ENCODE assay signal across 1 cellular context in the genomic region with DNA sequence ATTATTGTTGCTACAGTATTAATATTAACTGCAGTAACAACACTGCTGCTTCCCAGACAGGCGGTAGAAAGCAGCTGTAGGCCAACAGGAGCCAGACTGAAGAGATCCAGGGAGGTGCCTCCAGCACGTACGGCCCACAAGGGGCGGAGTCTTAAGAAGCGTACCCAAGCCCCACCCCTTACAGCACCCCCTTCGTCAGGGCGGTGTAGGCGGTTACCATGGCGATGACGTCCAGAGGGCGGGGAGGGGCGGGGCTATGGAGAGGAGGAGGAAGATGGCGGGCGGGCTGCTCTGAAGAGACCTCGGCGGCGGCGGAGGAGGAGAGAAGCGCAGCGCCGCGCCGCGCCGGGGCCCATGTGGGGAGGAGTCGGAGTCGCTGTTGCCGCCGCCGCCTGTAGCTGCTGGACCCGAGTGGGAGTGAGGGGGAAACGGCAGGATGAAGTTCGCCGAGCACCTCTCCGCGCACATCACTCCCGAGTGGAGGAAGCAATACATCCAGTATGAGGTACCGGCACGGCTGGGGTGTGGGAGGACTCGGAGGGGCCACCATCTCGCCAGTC.
TF ChIP-seq lines count a peak whose summit lies in the region.

A gene (plus strand): TSS at position 257 of the 560 bp plus-strand sequence. CDS start 180 bp downstream, at position 437.

TF ChIP-seq in K562, 482 proteins besides CTCF, POLR2A, EP300 and RAD21 (continued from another document and continues in another):
- TF ChIP-seq, protein P1, sequence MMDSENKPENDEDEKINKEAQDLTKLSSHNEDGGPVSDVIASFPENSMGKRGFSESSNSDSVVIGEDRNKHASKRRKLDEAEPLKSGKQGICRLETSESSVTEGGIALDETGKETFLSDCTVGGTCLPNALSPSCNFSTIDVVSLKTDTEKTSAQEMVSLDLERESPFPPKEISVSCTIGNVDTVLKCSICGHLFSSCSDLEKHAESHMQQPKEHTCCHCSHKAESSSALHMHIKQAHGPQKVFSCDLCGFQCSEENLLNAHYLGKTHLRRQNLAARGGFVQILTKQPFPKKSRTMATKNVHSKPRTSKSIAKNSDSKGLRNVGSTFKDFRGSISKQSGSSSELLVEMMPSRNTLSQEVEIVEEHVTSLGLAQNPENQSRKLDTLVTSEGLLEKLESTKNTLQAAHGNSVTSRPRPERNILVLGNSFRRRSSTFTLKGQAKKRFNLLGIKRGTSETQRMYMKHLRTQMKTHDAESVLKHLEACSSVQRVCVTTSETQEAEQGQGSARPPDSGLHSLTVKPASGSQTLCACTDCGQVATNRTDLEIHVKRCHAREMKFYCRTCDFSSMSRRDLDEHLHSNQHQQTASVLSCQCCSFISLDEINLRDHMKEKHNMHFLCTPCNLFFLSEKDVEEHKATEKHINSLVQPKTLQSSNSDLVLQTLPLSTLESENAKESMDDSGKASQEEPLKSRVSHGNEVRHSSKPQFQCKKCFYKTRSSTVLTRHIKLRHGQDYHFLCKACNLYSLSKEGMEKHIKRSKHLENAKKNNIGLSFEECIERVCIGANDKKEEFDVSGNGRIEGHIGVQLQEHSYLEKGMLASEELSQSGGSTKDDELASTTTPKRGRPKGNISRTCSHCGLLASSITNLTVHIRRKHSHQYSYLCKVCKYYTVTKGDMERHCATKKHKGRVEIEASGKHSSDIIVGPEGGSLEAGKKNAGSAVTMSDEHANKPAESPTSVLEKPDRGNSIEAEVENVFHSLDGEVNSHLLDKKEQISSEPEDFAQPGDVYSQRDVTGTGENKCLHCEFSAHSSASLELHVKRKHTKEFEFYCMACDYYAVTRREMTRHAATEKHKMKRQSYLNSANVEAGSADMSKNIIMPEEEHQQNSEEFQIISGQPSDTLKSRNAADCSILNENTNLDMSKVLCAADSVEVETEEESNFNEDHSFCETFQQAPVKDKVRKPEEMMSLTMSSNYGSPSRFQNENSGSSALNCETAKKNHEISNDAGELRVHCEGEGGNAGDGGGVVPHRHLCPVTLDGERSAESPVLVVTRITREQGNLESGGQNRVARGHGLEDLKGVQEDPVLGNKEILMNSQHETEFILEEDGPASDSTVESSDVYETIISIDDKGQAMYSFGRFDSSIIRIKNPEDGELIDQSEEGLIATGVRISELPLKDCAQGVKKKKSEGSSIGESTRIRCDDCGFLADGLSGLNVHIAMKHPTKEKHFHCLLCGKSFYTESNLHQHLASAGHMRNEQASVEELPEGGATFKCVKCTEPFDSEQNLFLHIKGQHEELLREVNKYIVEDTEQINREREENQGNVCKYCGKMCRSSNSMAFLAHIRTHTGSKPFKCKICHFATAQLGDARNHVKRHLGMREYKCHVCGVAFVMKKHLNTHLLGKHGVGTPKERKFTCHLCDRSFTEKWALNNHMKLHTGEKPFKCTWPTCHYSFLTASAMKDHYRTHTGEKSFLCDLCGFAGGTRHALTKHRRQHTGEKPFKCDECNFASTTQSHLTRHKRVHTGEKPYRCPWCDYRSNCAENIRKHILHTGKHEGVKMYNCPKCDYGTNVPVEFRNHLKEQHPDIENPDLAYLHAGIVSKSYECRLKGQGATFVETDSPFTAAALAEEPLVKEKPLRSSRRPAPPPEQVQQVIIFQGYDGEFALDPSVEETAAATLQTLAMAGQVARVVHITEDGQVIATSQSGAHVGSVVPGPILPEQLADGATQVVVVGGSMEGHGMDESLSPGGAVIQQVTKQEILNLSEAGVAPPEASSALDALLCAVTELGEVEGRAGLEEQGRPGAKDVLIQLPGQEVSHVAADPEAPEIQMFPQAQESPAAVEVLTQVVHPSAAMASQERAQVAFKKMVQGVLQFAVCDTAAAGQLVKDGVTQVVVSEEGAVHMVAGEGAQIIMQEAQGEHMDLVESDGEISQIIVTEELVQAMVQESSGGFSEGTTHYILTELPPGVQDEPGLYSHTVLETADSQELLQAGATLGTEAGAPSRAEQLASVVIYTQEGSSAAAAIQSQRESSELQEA (IDR thresholded peaks at IDR 0.05; ENCODE audit: low read depth): no peak
- TF ChIP-seq BHLHE40 (IDR thresholded peaks at IDR 0.05; ENCODE audit: low read length) (0 out of 2 replicates have a peak, but pooled peaks have one; percentile 17), MEF2A (IDR thresholded peaks at IDR 0.05; ENCODE audit: control insufficient read depth, low read depth, low read length) (no peak), BMI1 (IDR thresholded peaks at IDR 0.05; ENCODE audit: low read length) (peak; percentile 77), DACH1 (IDR thresholded peaks at IDR 0.05; ENCODE audit: partially characterized antibody) (peak; percentile 22), SRF (CRISPR knock-in tag; IDR thresholded peaks at IDR 0.05) (peak in 1 of 2 experiments; percentile 96; a peak in 1 of 4 replicates), SRSF9 (IDR thresholded peaks at IDR 0.05; ENCODE audit: borderline replicate concordance, low read depth, low read length) (no peak), RBM14 (IDR thresholded peaks at IDR 0.05; ENCODE audit: borderline replicate concordance, insufficient read depth, low read depth, low read length) (no peak), PHF20 (IDR thresholded peaks at IDR 0.05; ENCODE audit: partially characterized antibody) (peak; percentile 39), CBFB (CRISPR knock-in tag; IDR thresholded peaks at IDR 0.05) (no peak), HOXB6 (CRISPR knock-in tag; IDR thresholded peaks at IDR 0.05; ENCODE audit: borderline replicate concordance) (no peak), CTBP1 (IDR thresholded peaks at IDR 0.05; ENCODE audit: borderline replicate concordance) (peak; percentile 88; the same call in 1 of the 2 replicates), ASH1L (IDR thresholded peaks at IDR 0.05; ENCODE audit: borderline replicate concordance, low read depth, partially characterized antibody) (no peak), KLF13 (tag; IDR thresholded peaks at IDR 0.05; ENCODE audit: borderline replicate concordance, low read depth) (0 out of 2 replicates have a peak, but pooled peaks have one; percentile 4), MBD2 (IDR thresholded peaks at IDR 0.05; ENCODE audit: borderline replicate concordance, low read depth) (peak; percentile 63; the same call in 1 of the 2 replicates), ILK (tag; IDR thresholded peaks at IDR 0.05; ENCODE audit: borderline replicate concordance, low read depth) (no peak), KDM2B (CRISPR knock-in tag; IDR thresholded peaks at IDR 0.05) (peak; percentile 40; the same call in 1 of the 2 replicates), POLR2B (IDR thresholded peaks at IDR 0.05; ENCODE audit: low read depth, partially characterized antibody) (peak; percentile 87), NFRKB (IDR thresholded peaks at IDR 0.05; ENCODE audit: low read depth) (peak; percentile 46), ETV5 (CRISPR knock-in tag; IDR thresholded peaks at IDR 0.05; ENCODE audit: low read depth) (no peak; the same call in 1 of the 2 replicates), SUPT5H (IDR thresholded peaks at IDR 0.05) (peak; percentile 92), U2AF2 (optimal IDR thresholded peaks at IDR 0.05; ENCODE audit: low read depth, low read length) (no peak)
- TF ChIP-seq, protein P2, sequence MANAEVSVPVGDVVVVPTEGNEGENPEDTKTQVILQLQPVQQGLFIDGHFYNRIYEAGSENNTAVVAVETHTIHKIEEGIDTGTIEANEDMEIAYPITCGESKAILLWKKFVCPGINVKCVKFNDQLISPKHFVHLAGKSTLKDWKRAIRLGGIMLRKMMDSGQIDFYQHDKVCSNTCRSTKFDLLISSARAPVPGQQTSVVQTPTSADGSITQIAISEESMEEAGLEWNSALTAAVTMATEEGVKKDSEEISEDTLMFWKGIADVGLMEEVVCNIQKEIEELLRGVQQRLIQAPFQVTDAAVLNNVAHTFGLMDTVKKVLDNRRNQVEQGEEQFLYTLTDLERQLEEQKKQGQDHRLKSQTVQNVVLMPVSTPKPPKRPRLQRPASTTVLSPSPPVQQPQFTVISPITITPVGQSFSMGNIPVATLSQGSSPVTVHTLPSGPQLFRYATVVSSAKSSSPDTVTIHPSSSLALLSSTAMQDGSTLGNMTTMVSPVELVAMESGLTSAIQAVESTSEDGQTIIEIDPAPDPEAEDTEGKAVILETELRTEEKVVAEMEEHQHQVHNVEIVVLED (CRISPR knock-in tag; IDR thresholded peaks at IDR 0.05): peak; percentile 43; the same call in 1 of the 2 replicates
- TF ChIP-seq, protein P3, sequence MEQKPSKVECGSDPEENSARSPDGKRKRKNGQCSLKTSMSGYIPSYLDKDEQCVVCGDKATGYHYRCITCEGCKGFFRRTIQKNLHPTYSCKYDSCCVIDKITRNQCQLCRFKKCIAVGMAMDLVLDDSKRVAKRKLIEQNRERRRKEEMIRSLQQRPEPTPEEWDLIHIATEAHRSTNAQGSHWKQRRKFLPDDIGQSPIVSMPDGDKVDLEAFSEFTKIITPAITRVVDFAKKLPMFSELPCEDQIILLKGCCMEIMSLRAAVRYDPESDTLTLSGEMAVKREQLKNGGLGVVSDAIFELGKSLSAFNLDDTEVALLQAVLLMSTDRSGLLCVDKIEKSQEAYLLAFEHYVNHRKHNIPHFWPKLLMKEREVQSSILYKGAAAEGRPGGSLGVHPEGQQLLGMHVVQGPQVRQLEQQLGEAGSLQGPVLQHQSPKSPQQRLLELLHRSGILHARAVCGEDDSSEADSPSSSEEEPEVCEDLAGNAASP (IDR thresholded peaks at IDR 0.05): no peak
- TF ChIP-seq, protein P4, sequence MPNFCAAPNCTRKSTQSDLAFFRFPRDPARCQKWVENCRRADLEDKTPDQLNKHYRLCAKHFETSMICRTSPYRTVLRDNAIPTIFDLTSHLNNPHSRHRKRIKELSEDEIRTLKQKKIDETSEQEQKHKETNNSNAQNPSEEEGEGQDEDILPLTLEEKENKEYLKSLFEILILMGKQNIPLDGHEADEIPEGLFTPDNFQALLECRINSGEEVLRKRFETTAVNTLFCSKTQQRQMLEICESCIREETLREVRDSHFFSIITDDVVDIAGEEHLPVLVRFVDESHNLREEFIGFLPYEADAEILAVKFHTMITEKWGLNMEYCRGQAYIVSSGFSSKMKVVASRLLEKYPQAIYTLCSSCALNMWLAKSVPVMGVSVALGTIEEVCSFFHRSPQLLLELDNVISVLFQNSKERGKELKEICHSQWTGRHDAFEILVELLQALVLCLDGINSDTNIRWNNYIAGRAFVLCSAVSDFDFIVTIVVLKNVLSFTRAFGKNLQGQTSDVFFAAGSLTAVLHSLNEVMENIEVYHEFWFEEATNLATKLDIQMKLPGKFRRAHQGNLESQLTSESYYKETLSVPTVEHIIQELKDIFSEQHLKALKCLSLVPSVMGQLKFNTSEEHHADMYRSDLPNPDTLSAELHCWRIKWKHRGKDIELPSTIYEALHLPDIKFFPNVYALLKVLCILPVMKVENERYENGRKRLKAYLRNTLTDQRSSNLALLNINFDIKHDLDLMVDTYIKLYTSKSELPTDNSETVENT (CRISPR knock-in tag; IDR thresholded peaks at IDR 0.05): peak; percentile 80; the same call in 1 of the 2 replicates
- TF ChIP-seq, protein P5, sequence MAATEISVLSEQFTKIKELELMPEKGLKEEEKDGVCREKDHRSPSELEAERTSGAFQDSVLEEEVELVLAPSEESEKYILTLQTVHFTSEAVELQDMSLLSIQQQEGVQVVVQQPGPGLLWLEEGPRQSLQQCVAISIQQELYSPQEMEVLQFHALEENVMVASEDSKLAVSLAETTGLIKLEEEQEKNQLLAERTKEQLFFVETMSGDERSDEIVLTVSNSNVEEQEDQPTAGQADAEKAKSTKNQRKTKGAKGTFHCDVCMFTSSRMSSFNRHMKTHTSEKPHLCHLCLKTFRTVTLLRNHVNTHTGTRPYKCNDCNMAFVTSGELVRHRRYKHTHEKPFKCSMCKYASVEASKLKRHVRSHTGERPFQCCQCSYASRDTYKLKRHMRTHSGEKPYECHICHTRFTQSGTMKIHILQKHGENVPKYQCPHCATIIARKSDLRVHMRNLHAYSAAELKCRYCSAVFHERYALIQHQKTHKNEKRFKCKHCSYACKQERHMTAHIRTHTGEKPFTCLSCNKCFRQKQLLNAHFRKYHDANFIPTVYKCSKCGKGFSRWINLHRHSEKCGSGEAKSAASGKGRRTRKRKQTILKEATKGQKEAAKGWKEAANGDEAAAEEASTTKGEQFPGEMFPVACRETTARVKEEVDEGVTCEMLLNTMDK (IDR thresholded peaks at IDR 0.05; ENCODE audit: borderline replicate concordance, insufficient read depth, low read depth, low read length, poor library complexity, severe bottlenecking): no peak
- TF ChIP-seq, protein P6, sequence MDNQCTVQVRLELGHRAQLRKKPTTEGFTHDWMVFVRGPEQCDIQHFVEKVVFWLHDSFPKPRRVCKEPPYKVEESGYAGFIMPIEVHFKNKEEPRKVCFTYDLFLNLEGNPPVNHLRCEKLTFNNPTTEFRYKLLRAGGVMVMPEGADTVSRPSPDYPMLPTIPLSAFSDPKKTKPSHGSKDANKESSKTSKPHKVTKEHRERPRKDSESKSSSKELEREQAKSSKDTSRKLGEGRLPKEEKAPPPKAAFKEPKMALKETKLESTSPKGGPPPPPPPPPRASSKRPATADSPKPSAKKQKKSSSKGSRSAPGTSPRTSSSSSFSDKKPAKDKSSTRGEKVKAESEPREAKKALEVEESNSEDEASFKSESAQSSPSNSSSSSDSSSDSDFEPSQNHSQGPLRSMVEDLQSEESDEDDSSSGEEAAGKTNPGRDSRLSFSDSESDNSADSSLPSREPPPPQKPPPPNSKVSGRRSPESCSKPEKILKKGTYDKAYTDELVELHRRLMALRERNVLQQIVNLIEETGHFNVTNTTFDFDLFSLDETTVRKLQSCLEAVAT (IDR thresholded peaks at IDR 0.05): 0 out of 4 replicates have a peak, but pooled peaks of 1 of the 2 experiments have one; percentile 30
- TF ChIP-seq, protein P7, sequence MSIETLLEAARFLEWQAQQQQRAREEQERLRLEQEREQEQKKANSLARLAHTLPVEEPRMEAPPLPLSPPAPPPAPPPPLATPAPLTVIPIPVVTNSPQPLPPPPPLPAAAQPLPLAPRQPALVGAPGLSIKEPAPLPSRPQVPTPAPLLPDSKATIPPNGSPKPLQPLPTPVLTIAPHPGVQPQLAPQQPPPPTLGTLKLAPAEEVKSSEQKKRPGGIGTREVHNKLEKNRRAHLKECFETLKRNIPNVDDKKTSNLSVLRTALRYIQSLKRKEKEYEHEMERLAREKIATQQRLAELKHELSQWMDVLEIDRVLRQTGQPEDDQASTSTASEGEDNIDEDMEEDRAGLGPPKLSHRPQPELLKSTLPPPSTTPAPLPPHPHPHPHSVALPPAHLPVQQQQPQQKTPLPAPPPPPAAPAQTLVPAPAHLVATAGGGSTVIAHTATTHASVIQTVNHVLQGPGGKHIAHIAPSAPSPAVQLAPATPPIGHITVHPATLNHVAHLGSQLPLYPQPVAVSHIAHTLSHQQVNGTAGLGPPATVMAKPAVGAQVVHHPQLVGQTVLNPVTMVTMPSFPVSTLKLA (conservative IDR thresholded peaks at IDR 0.05): peak in 1 of 2 experiments; percentile 52; a peak in 1 of 4 replicates
- TF ChIP-seq, protein P8, sequence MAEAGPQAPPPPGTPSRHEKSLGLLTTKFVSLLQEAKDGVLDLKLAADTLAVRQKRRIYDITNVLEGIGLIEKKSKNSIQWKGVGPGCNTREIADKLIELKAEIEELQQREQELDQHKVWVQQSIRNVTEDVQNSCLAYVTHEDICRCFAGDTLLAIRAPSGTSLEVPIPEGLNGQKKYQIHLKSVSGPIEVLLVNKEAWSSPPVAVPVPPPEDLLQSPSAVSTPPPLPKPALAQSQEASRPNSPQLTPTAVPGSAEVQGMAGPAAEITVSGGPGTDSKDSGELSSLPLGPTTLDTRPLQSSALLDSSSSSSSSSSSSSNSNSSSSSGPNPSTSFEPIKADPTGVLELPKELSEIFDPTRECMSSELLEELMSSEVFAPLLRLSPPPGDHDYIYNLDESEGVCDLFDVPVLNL (CRISPR knock-in tag; IDR thresholded peaks at IDR 0.05; ENCODE audit: low read depth): peak; percentile 69
